ENCODE assay signal across 8 cellular contexts in genomic region chr10:69451209-69451783, GRCh38.
DNase-seq lines count a peak whose midpoint lies in the region; ATAC-seq and TF ChIP-seq lines count a peak whose summit lies in the region.

TSPAN15 (plus strand) TSS chr10:69451465; CDS start chr10:69451595, 130 bp downstream.

- H3K4me3 ChIP-seq in AG04449 (ENCODE audit: low read depth, low read length) (peak within 1 kb of the TSS; percentile 53), epithelial cell of esophagus (ENCODE audit: low read length) (peak within 1 kb of the TSS; percentile 49)

- DNase-seq in AG04449 (ENCODE audit: low read depth, low spot score), result no peak
- DNase-seq in NOMO-1 treated with dmso at 0.1 percent for 144 hours (lab: John Stamatoyannopoulos, UW; ENCODE audit: unreplicated experiment), result peak; percentile 66
- DNase-seq in activated T-cell treated with anti-CD3 and anti-CD28 coated beads for 24 hours (ENCODE audit: low read depth), result peak; percentile 74
- peak; percentile 87 for DNase-seq in epithelial cell of esophagus (ENCODE audit: low read depth)
- peak; percentile 82 for DNase-seq in middle frontal gyrus (ENCODE audit: extremely low spot score, low spot score)
- DNase-seq in stimulated activated CD8-positive, alpha-beta memory T cell treated with anti-CD3 and anti-CD28 coated beads, Interleukin-15, amount 100 ng/mL, for 4 hours (ENCODE audit: low read depth in 2 of 2), result peak; percentile 45 to 56

- TF ChIP-seq CTCF in AG04449 (IDR thresholded peaks at IDR 0.05; ENCODE audit: insufficient read depth, low read length, missing control alignments), result no peak
- TF ChIP-seq CTCF in epithelial cell of esophagus (IDR thresholded peaks at IDR 0.05; ENCODE audit: insufficient read depth, low read depth, low read length, missing control alignments), result no peak

- ATAC-seq in GM19324 (IDR thresholded peaks at IDR 0.05; ENCODE audit: low FRiP score, unreplicated experiment), result peak; percentile 74
- peak; percentile 43 for ATAC-seq in HG03558 (IDR thresholded peaks at IDR 0.05; ENCODE audit: extremely low read depth, unreplicated experiment)

- POLR2A ChIA-PET in AG04449 (lab: Yijun Ruan, JAX), result no interaction called here

- CTCF ChIA-PET in AG04449 (lab: Yijun Ruan, JAX), result interaction anchor here (1.0 to 1.7 kb wide), 5 partner anchors 17 to 56 kb away, joined by 3 to 8 read pairs (median 4); no protein-coding TSS in a partner anchor
